In the genomic region with DNA sequence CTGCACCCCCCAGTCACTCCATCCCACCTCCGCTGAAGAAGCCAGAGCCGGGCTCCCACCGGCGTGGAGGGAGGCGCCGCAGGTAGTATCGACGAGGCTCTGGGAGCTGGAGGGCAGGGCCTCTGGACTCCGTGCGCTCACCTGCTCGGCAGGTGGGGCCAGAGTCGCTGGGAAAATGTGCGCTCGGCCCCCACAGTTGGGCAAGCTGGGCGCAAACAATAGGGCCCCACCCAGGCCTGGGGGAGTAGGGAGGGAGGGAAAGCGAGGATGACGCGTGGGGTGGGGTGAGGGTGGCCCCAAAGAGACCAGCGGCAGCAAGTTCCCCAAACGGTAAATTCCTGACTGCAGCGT, we compare ENCODE assay signal across 8 cellular contexts. TPM values are rescaled to one million over a fixed set of nuclear protein-coding genes. Genes with fewer than 3 reads are reported as not detected.
DNase-seq lines count a peak whose midpoint lies in the region; ATAC-seq and TF ChIP-seq lines count a peak whose summit lies in the region.

No MANE protein-coding gene starts in this region.

- H3K9me3 ChIP-seq in OCI-LY7 (ENCODE audit: low read length): no peaks in the 10 kb centered on the region
- no peaks in the 10 kb centered on the region for H3K9me3 ChIP-seq in esophagus (ENCODE audit: control insufficient read depth in 2 of 2, insufficient read depth in 1 of 2, low read depth in 1 of 2, low read length in 1 of 2)
- H3K9me3 ChIP-seq in neutrophil: no peaks in the 10 kb centered on the region

- H3K27me3 ChIP-seq in esophagus (ENCODE audit: control insufficient read depth in 1 of 2, insufficient read depth in 2 of 2, low read length in 2 of 2) (no peaks in the 10 kb centered on the region), neutrophil (peaks cover 73% of the 10 kb centered on the region)

- H4K20me1 ChIP-seq in OCI-LY7 (ENCODE audit: insufficient read depth, low read length): no peaks in the 10 kb centered on the region

- ATAC-seq in GM21723 (IDR thresholded peaks at IDR 0.05; ENCODE audit: unreplicated experiment): no peak

- POLR2A ChIA-PET in OCI-LY7 (lab: Charles Lee): interaction anchor here (1.4 kb wide), 1 partner anchor 97 kb away, joined by 4 read pairs; a partner anchor contains a TSS

- H3K36me3 ChIP-seq in OCI-LY7 (ENCODE audit: insufficient read depth, low read length) (no peaks in the 10 kb centered on the region), esophagus (ENCODE audit: control insufficient read depth in 2 of 2, insufficient read depth in 2 of 2, low read length in 1 of 2) (no peaks in the 10 kb centered on the region), neutrophil (no peaks in the 10 kb centered on the region)

- intact Hi-C loops in OCI-LY7 (cut with micrococcal nuclease; ENCODE audit: unreplicated experiment): no loop called here
- intact Hi-C loops in posterior vena cava (cut with DNase I): no loop called here

- H3K27ac ChIP-seq in OCI-LY7 (ENCODE audit: low read depth, low read length, poor library complexity, severe bottlenecking) (peak overlapping the region; percentile 36), esophagus (ENCODE audit: low read depth in 2 of 2, low read length in 1 of 2) (peak overlapping the region; percentile 97 to 98), neutrophil (no peak overlapping the region)

- H3K4me2 ChIP-seq in OCI-LY7 (ENCODE audit: low read length): peak overlapping the region; percentile 72

- no peaks in the 10 kb centered on the region for H3K79me2 ChIP-seq in OCI-LY7 (ENCODE audit: insufficient read depth, low read depth, low read length)

- H3K4me3 ChIP-seq in GM12875 (ENCODE audit: low read depth, low read length) (peak overlapping the region; percentile 64), OCI-LY7 (ENCODE audit: low read depth, low read length, poor library complexity, severe bottlenecking) (peak overlapping the region; percentile 60), esophagus (ENCODE audit: low read depth in 1 of 2, low read length in 2 of 2) (peak overlapping the region; percentile 60 to 88), neutrophil (ENCODE audit: low read depth in 1 of 2, low read length in 1 of 2) (peak overlapping the region; percentile 45 to 54)

- TF ChIP-seq CTCF in GM12875 (IDR thresholded peaks at IDR 0.05; ENCODE audit: borderline replicate concordance, insufficient read depth, low read depth, low read length) (no peak), OCI-LY7 (conservative IDR thresholded peaks at IDR 0.05; ENCODE audit: low read length) (no peak), neutrophil (IDR thresholded peaks at IDR 0.05) (no peak)

- no peak for DNase-seq in OCI-LY7 (ENCODE audit: low spot score)
- DNase-seq in stimulated activated CD4-positive, alpha-beta T cell treated with anti-CD3 and anti-CD28 coated beads, Interleukin-4, amount 100 ng/mL, for 24 hours: no peak
- DNase-seq in posterior vena cava (ENCODE audit: low spot score): no peak
- no peak for DNase-seq in medulla oblongata (ENCODE audit: extremely low spot score)

- WGBS in esophagus, 2 donors: 0 to 3% methylated on average over 19 to 21 of the region's 21 CpGs

- BruUV-seq in OCI-LY7 (replicated peaks; lab: Mats Ljungman, UMichigan): no TSS peak

- H2AFZ ChIP-seq in OCI-LY7 (ENCODE audit: low read length): peak overlapping the region; percentile 48; the same call in 1 of the 2 replicates

- H3K4me1 ChIP-seq in OCI-LY7 (ENCODE audit: insufficient read depth, low read length, poor library complexity, severe bottlenecking) (peaks cover 24% of the 10 kb centered on the region), esophagus (ENCODE audit: control insufficient read depth in 2 of 2, insufficient read depth in 2 of 2, low read length in 1 of 2) (peaks cover 2 to 15% of the 10 kb centered on the region in 2 donors), neutrophil (ENCODE audit: control insufficient read depth in 1 of 2, insufficient read depth in 1 of 2, low read depth in 1 of 2, low read length in 1 of 2) (peaks cover 17 to 29% of the 10 kb centered on the region in 2 experiments)

- H3K9me2 ChIP-seq in OCI-LY7 (ENCODE audit: insufficient read depth, low read length): no peaks in the 10 kb centered on the region

- CTCF ChIA-PET in OCI-LY7 (lab: Charles Lee; ENCODE audit: unreplicated experiment): interaction anchor here (1.5 kb wide), 1 partner anchor 8 kb away, joined by 7 read pairs; no protein-coding TSS in a partner anchor

RNA-seq across cellular contexts. Expression of a gene that starts 0.7 kb away (rescaled TPM):
- total RNA-seq in OCI-LY7 (2014; rRNA removed; shearing (Covaris generic)): 29.9 and 40.5 TPM in 2 replicates
- total RNA-seq in OCI-LY7 (2022) (62.0 and 69.3 TPM in 2 replicates), posterior vena cava (10 to 100 TPM; 14.6 to 21.2 TPM)
- 100 to 1,000 TPM; 445 to 752 TPM for polyA plus RNA-seq in esophagus

RNA-seq across cellular contexts. Expression of a gene that starts 25.9 kb away (rescaled TPM):
- total RNA-seq in OCI-LY7 (2014; rRNA removed; shearing (Covaris generic)): 0.08 TPM in 1 of 2 replicates, not detected in the other
- 2.2 and 2.6 TPM in 2 replicates for total RNA-seq in OCI-LY7 (2022)
- polyA plus RNA-seq in esophagus: 1 to 10 TPM; 1.7 TPM
- total RNA-seq in posterior vena cava: 10 to 100 TPM; 10.1 to 12.1 TPM

RNA-seq across cellular contexts. Expression of a gene that starts 27.0 kb away (rescaled TPM):
- 1.5 TPM in 1 of 2 replicates, not detected in the other for total RNA-seq in OCI-LY7 (2014; rRNA removed; shearing (Covaris generic))
- total RNA-seq in OCI-LY7 (2022): 7.3 and 7.8 TPM in 2 replicates
- 1 to 10 TPM; 5.8 to 5.9 TPM for polyA plus RNA-seq in esophagus
- 100 to 1,000 TPM in 1 of 2 donors, 10 to 100 TPM in 1; 91.3 to 134 TPM for total RNA-seq in posterior vena cava

RNA-seq across cellular contexts. Expression of a gene that starts 50.2 kb away (rescaled TPM):
- 0.16 TPM in 1 of 2 replicates, not detected in the other for total RNA-seq in OCI-LY7 (2014; rRNA removed; shearing (Covaris generic))
- total RNA-seq in OCI-LY7 (2022) (10.0 and 12.1 TPM in 2 replicates), posterior vena cava (10 to 100 TPM; 49.1 to 61.8 TPM)
- 10 to 100 TPM; 35.9 to 36.0 TPM for polyA plus RNA-seq in esophagus

RNA-seq across cellular contexts. Expression of a gene that starts 51.4 kb away (rescaled TPM):
- total RNA-seq in OCI-LY7 (2014; rRNA removed; shearing (Covaris generic)): 0.10 and 0.19 TPM in 2 replicates
- total RNA-seq in OCI-LY7 (2022) (0.22 and 0.55 TPM in 2 replicates), posterior vena cava (under 1 TPM in 1 of 2 donors, not detected in 1; 0.19 TPM)
- polyA plus RNA-seq in esophagus: 1 to 10 TPM in 1 of 2 donors, under 1 TPM in 1; 0.35 to 1.4 TPM

Comparison
In these comparisons a context has a peak if more than half of its experiments do, and no peak if none do; other contexts are left out.
1. RNA of a gene that starts 27.0 kb away (total RNA-seq): 91.3 to 134 TPM in posterior vena cava; 1.5 to 7.8 TPM in OCI-LY7; every median in the first group is over 10 times any median in the second.
2. Peak in every context shown above with its lines, with median percentiles within 50 percentile points of each other: H3K4me3 ChIP-seq.